In the genomic region with DNA sequence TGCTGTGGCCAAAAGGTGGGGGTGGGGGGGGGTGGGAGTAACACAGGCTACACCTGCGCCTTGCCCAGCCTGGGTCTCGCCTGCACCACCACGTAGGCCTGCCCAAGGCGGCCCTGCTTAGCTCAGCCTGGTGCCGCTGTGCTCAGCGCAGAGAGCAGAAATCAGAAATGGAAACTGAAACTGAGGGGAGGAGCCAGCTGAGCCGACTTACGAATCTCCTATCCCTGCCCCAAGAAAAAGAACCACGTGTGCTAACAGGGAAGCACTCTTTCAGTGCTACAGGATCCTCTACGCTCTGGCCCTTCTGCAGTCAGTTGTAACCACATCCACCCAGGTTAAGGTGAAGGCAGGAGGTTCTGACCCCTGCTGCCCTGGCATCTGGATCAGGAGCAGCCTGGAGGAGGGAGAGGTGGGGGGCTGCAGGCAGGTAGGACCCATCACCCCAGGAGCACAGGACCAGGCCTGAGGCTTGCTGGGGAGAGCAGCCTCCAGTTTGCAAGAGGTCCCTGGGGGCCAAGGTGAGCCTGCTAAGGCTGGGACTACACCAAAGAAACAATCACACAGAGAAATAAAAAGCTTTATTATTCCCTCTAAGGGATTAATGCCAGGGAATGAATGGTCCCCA, we compare ENCODE assay signal across 1 cellular context.
TF ChIP-seq lines count a peak whose summit lies in the region.

A gene (minus strand): TSS at position 163 of the 625 bp plus-strand sequence. CDS start 822 bp downstream, outside the sequence.

TF ChIP-seq in PFSK-1, 5 proteins besides CTCF, POLR2A, EP300 and RAD21 (continued from another document):
- TF ChIP-seq, protein P1, sequence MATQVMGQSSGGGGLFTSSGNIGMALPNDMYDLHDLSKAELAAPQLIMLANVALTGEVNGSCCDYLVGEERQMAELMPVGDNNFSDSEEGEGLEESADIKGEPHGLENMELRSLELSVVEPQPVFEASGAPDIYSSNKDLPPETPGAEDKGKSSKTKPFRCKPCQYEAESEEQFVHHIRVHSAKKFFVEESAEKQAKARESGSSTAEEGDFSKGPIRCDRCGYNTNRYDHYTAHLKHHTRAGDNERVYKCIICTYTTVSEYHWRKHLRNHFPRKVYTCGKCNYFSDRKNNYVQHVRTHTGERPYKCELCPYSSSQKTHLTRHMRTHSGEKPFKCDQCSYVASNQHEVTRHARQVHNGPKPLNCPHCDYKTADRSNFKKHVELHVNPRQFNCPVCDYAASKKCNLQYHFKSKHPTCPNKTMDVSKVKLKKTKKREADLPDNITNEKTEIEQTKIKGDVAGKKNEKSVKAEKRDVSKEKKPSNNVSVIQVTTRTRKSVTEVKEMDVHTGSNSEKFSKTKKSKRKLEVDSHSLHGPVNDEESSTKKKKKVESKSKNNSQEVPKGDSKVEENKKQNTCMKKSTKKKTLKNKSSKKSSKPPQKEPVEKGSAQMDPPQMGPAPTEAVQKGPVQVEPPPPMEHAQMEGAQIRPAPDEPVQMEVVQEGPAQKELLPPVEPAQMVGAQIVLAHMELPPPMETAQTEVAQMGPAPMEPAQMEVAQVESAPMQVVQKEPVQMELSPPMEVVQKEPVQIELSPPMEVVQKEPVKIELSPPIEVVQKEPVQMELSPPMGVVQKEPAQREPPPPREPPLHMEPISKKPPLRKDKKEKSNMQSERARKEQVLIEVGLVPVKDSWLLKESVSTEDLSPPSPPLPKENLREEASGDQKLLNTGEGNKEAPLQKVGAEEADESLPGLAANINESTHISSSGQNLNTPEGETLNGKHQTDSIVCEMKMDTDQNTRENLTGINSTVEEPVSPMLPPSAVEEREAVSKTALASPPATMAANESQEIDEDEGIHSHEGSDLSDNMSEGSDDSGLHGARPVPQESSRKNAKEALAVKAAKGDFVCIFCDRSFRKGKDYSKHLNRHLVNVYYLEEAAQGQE (IDR thresholded peaks at IDR 0.05; ENCODE audit: insufficient read depth in 1 of 2, low read depth in 2 of 2, low read length in 2 of 2) = no peak
